10 cellular contexts compared by ENCODE assay signal in the genomic region with DNA sequence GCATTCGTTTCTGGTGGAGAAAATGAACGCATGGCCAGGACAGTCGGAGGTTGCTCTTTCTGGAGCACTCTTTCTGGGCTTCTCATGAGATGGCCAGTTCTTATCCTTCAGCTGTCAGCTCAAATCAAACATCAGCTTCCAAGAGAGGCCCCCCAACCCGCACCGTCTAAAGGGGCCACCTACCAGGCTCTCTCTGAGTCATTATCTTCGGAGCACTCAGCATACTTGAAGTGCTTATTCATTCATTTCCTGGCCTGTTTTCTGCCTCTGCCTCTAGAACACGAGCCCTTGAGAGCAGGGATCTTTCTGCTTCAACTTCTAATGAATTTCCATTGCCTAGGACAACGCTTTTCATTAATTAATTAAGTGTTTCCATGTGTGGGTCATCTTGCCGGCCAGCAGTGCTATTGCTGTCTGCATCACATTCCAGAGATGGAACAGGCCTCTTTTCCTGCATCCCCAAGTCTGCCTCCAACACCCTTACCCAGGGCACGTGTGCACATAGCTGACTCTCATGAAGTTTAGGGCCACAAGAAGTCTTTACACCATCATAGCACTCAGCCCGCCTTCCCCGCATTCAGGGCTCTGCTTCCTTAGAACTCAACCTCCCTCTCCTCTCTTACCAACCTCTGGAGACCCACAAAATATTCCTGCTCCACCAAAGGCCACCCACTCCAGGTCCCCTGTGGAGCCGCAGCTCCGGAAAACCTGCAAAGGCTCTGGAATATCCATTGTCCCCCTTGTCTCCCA. TPM values are rescaled to one million over a fixed set of nuclear protein-coding genes. Genes with fewer than 3 reads are reported as not detected.
DNase-seq lines count a peak whose midpoint lies in the region; ATAC-seq, FAIRE-seq and TF ChIP-seq lines count a peak whose summit lies in the region.
"Had no signal": no experiment of that assay in that cellular context is flagged by ENCODE, and none has a peak within 500 bp of the region (broad histone marks: within the 10 kb centered on the region; RNA-seq: fewer than 3 reads in every experiment).

No MANE protein-coding gene starts in this region.

- in situ Hi-C loops in brain microvascular endothelial cell (cut with HindIII; ENCODE audit: low pct_ligation_motif_present, low sequenced_read_pairs), result no loop called here

- POLR2A ChIA-PET in A549 (lab: Yijun Ruan, JAX), result interaction anchor here (0.9 kb wide), 1 partner anchor 14 kb away, joined by 5 read pairs; no protein-coding TSS in a partner anchor

- peaks cover 16% of the 10 kb centered on the region for H3K4me1 ChIP-seq in A549

- peak overlapping the region; percentile 38 to 77; a peak in 4 of 6 replicates for H3K27ac ChIP-seq in A549
- H3K27ac ChIP-seq in brain microvascular endothelial cell, result peak overlapping the region; percentile 36
- H3K27ac ChIP-seq: gastrocnemius medialis had no signal

- H3K4me2 ChIP-seq in A549, result peak overlapping the region; percentile 49

- no peaks in the 10 kb centered on the region for H3K27me3 ChIP-seq in brain microvascular endothelial cell (replicated peaks)

- CTCF ChIA-PET in A549 (lab: Yijun Ruan, JAX), result interaction anchor here (1.7 to 36.8 kb wide), 4 partner anchors 8 to 102 kb away, joined by 4 to 743 read pairs (median 18); partner anchors contain the start of gene SDC3

- ATAC-seq in A549 (peak; percentile 63 to 87), HG03045 (IDR thresholded peaks at IDR 0.05; ENCODE audit: unreplicated experiment) (no peak), HG03565 (IDR thresholded peaks at IDR 0.05; ENCODE audit: unreplicated experiment) (no peak)

- DNase-seq in A549 (ENCODE audit: low read depth in 1 of 2, low spot score in 1 of 2) (no peak), HTR-8/SVneo (ENCODE audit: insufficient read length, low spot score) (peak; percentile 64), brain microvascular endothelial cell (peak; percentile 86), kidney tubule cell (ENCODE audit: low spot score) (peak; percentile 73), anterior cingulate cortex (lab: John Stamatoyannopoulos, UW) (no peak), nucleus accumbens (lab: John Stamatoyannopoulos, UW) (no peak)
- DNase-seq: gastrocnemius medialis; stimulated activated CD4-positive, alpha-beta T cell treated with anti-CD3 and anti-CD28 coated beads, Interleukin-4, amount 100 ng/mL, for 4 hours had no signal

- no peak for TF ChIP-seq RAD21 in A549 (conservative IDR thresholded peaks at IDR 0.05 in 1 of 2, IDR thresholded peaks at IDR 0.05 in 1 of 2)

- WGBS in A549 (ENCODE audit: missing lambda C conversion rate), result 53% methylated on average over 14 of the region's 14 CpGs

- no peak for FAIRE-seq in A549 (lab: Jason Lieb, UNC)
- no peak for FAIRE-seq in HTR-8/SVneo (lab: Jason Lieb, UNC)

- TF ChIP-seq CTCF in A549 (IDR thresholded peaks at IDR 0.05), result no peak
- no peak for TF ChIP-seq CTCF in brain microvascular endothelial cell (IDR thresholded peaks at IDR 0.05; ENCODE audit: low read depth, low read length, missing control alignments)

- H3K36me3 ChIP-seq in brain microvascular endothelial cell (replicated peaks), result no peaks in the 10 kb centered on the region
- H3K36me3 ChIP-seq: gastrocnemius medialis had no signal

- H3K4me3 ChIP-seq in A549 (no peak overlapping the region), brain microvascular endothelial cell (ENCODE audit: low read depth, low read length) (no peak overlapping the region)
- H3K4me3 ChIP-seq: gastrocnemius medialis had no signal

- no peaks in the 10 kb centered on the region for H3K9me3 ChIP-seq in A549
- H3K9me3 ChIP-seq: gastrocnemius medialis had no signal

- no peak for TF ChIP-seq EP300 in A549 (IDR thresholded peaks at IDR 0.05)

- no peak for TF ChIP-seq POLR2A in A549 (IDR thresholded peaks at IDR 0.05; ENCODE audit: low read length)

TF ChIP-seq in A549, 52 proteins besides CTCF, POLR2A, EP300 and RAD21:
- TF ChIP-seq, protein P1, sequence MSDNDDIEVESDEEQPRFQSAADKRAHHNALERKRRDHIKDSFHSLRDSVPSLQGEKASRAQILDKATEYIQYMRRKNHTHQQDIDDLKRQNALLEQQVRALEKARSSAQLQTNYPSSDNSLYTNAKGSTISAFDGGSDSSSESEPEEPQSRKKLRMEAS (IDR thresholded peaks at IDR 0.05), result 0 out of 2 replicates have a peak, but pooled peaks have one; percentile 15
- TF ChIP-seq MAFK (IDR thresholded peaks at IDR 0.05; ENCODE audit: partially characterized antibody), result no peak
- no peak for TF ChIP-seq POLR2AphosphoS2 (conservative IDR thresholded peaks at IDR 0.05; ENCODE audit: low read length)
- no peak for TF ChIP-seq FOSL2 (IDR thresholded peaks at IDR 0.05)
- 0 out of 2 replicates have a peak, but pooled peaks have one; percentile 27 for TF ChIP-seq FOSL2 (CRISPR knock-in tag; IDR thresholded peaks at IDR 0.05)
- no peak for TF ChIP-seq HOXA7 (CRISPR knock-in tag; IDR thresholded peaks at IDR 0.05)

RNA-seq across cellular contexts. Expression of gene LAPTM5, which starts 52.1 kb away (rescaled TPM):
- polyA plus RNA-seq in A549 (2011; rRNA removed), result 0.20 and 0.22 TPM in 2 replicates
- 0.15 and 0.17 TPM in 2 replicates for polyA plus RNA-seq in A549 (2012; cell fraction: cytosol; rRNA removed)
- 0.11 and 0.12 TPM in 2 replicates for polyA plus RNA-seq in A549 (2012; cell fraction: nucleus; rRNA removed)
- polyA plus RNA-seq in A549 (2017; fragmentation: RNase III; extraction: RNeasy Plus Mini Kit Qiagen cat#74134 plus additional on column Dnase treatment), result 0.06 to 0.26 TPM (median 0.09 TPM) in 3 replicates
- 0.29 and 0.63 TPM in 2 replicates for polyA minus RNA-seq in A549 (2011; rRNA and poly(A)+ RNA removed)

Comparison
In these comparisons a context has a peak if more than half of its experiments do, and no peak if none do; other contexts are left out.
1. ATAC-seq: peak in A549 (2 of 2); none in HG03045 (single experiment) and HG03565 (single experiment).
2. DNase-seq: peak in HTR-8/SVneo (single experiment), brain microvascular endothelial cell (single experiment) and kidney tubule cell (single experiment); none in A549 (0 of 2), anterior cingulate cortex (0 of 58) and nucleus accumbens (0 of 56).